In genomic region chr12:75978677-75979076, GRCh38 we compare ENCODE assay signal across 8 cellular contexts. TPM values are rescaled to one million over a fixed set of nuclear protein-coding genes. Genes with fewer than 3 reads are reported as not detected.
A peak's percentile ranks its signal among the peaks of the same experiment; 100 is the strongest.
DNase-seq lines count a peak whose midpoint lies in the region; ATAC-seq, FAIRE-seq and TF ChIP-seq lines count a peak whose summit lies in the region.

No MANE protein-coding gene starts in this region.

- H4K8ac ChIP-seq in IMR-90 (ENCODE audit: low read depth in 2 of 2, low read length in 2 of 2), result peak overlapping the region; percentile 96

- H3K27ac Mint-ChIP-seq in naive thymus-derived CD4-positive, alpha-beta T cell, result peak overlapping the region in 8 of 9 donors; percentile 41 to 90 (median 78)

- no CpG with 5 or more reads among the region's 3 CpGs for WGBS in IMR-90 (ENCODE audit: extremely low coverage in 2 of 2, insufficient read length in 1 of 2), 2 experiments
- WGBS in K562 (ENCODE audit: insufficient coverage, low coverage, missing lambda C conversion rate), result 52% methylated on average over 3 of the region's 3 CpGs

- H3K36me3 ChIP-seq in IMR-90 (ENCODE audit: control insufficient read depth, insufficient read depth, low read length), result no peaks in the 10 kb centered on the region
- H3K36me3 ChIP-seq in K562 (ENCODE audit: control insufficient read depth, insufficient read depth, low read length), result no peaks in the 10 kb centered on the region
- no peaks in the 10 kb centered on the region for H3K36me3 ChIP-seq in naive thymus-derived CD4-positive, alpha-beta T cell (ENCODE audit: control insufficient read depth in 2 of 3, insufficient read depth in 3 of 3, low read length in 3 of 3)

- ATAC-seq in IMR-90 (ENCODE audit: low read depth) (no peak), K562 (no peak), HG02970 (IDR thresholded peaks at IDR 0.05; ENCODE audit: low FRiP score, unreplicated experiment) (no peak), HG03135 (IDR thresholded peaks at IDR 0.05; ENCODE audit: unreplicated experiment) (no peak), HG02852 (IDR thresholded peaks at IDR 0.05; ENCODE audit: unreplicated experiment) (no peak)
- no peak for ATAC-seq in naive thymus-derived CD4-positive, alpha-beta T cell

- H3K9me3 ChIP-seq in IMR-90 (ENCODE audit: control insufficient read depth, insufficient read depth, low read length), result no peaks in the 10 kb centered on the region
- H3K9me3 ChIP-seq in K562 (replicated peaks; ENCODE audit: control insufficient read depth, insufficient read depth, low read depth, low read length), result no peaks in the 10 kb centered on the region
- H3K9me3 ChIP-seq in naive thymus-derived CD4-positive, alpha-beta T cell (ENCODE audit: control insufficient read depth in 2 of 3, low read length in 3 of 3), result no peaks in the 10 kb centered on the region

- peak overlapping the region; percentile 98 for H2BK120ac ChIP-seq in IMR-90 (ENCODE audit: low read depth, low read length)

- no peak for TF ChIP-seq EP300 in K562 (IDR thresholded peaks at IDR 0.05; ENCODE audit: low read length)

- in situ Hi-C loops in IMR-90 (cut with MboI; ENCODE audit: low sequenced_read_pairs) (no loop called here), K562 (cut with MboI) (no loop called here)

- H3K23ac ChIP-seq in IMR-90 (ENCODE audit: low read depth, low read length), result peak overlapping the region; percentile 99

- H3K9me1 ChIP-seq in IMR-90 (ENCODE audit: insufficient read depth, low read length) (peaks cover 19% of the 10 kb centered on the region), K562 (ENCODE audit: control insufficient read depth, insufficient read depth, low read length) (no peaks in the 10 kb centered on the region)

- H2BK20ac ChIP-seq in IMR-90 (ENCODE audit: low read depth, low read length), result peak overlapping the region; percentile 99

- H2AK5ac ChIP-seq in IMR-90 (ENCODE audit: low read depth, low read length), result peak overlapping the region; percentile 99

- H4K91ac ChIP-seq in IMR-90 (ENCODE audit: insufficient read depth, low read depth, low read length), result peak overlapping the region; percentile 100

- H3K36me3 Mint-ChIP-seq in naive thymus-derived CD4-positive, alpha-beta T cell, result peaks cover 0 to 3% (median 0%) of the 10 kb centered on the region in 5 donors

- no peaks in the 10 kb centered on the region for H3K79me2 ChIP-seq in K562 (ENCODE audit: control insufficient read depth, insufficient read depth, low read length)

- H3K4me1 ChIP-seq in IMR-90 (ENCODE audit: control insufficient read depth, insufficient read depth, low read length), result peaks cover 22% of the 10 kb centered on the region
- H3K4me1 ChIP-seq in K562 (replicated peaks in 1 of 2; ENCODE audit: control insufficient read depth in 2 of 2, insufficient read depth in 2 of 2, low read length in 2 of 2), result peaks cover 0 to 15% of the 10 kb centered on the region in 2 experiments; a peak in 3 of 5 replicates
- H3K4me1 ChIP-seq in naive thymus-derived CD4-positive, alpha-beta T cell (ENCODE audit: control insufficient read depth in 2 of 2, insufficient read depth in 2 of 2, low read length in 2 of 2), result peaks cover 15 to 26% of the 10 kb centered on the region in 2 donors

- peak overlapping the region; percentile 21 for H3K4me2 ChIP-seq in IMR-90 (ENCODE audit: low read depth, low read length)
- H3K4me2 ChIP-seq in K562 (ENCODE audit: insufficient read depth, low read length), result no peak overlapping the region

- H2BK15ac ChIP-seq in IMR-90 (ENCODE audit: low read depth, low read length), result peak overlapping the region; percentile 99

- H3K4ac ChIP-seq in IMR-90 (ENCODE audit: low read depth, low read length), result peak overlapping the region; percentile 98

- peak overlapping the region; percentile 97 for H3K14ac ChIP-seq in IMR-90 (replicated peaks; ENCODE audit: low read depth, low read length)

- TF ChIP-seq POLR2A in IMR-90 (IDR thresholded peaks at IDR 0.05; ENCODE audit: low read depth, low read length), result no peak
- no peak for TF ChIP-seq POLR2A in K562 (conservative IDR thresholded peaks at IDR 0.05)

- H3K4me1 Mint-ChIP-seq in naive thymus-derived CD4-positive, alpha-beta T cell, result peaks cover 21 to 63% (median 26%) of the 10 kb centered on the region in 7 donors

- POLR2A ChIA-PET in IMR-90 (lab: Charles Lee; ENCODE audit: unreplicated experiment), result interaction anchor here (0.6 kb wide), 1 partner anchor 333 kb away, joined by 4 read pairs; no protein-coding TSS in a partner anchor
- POLR2A ChIA-PET in K562 (lab: Yijun Ruan, JAX), result interaction anchor here (1.1 kb wide), 1 partner anchor 59 kb away, joined by 3 read pairs; no protein-coding TSS in a partner anchor
- POLR2A ChIA-PET in naive thymus-derived CD4-positive, alpha-beta T cell (lab: Charles Lee), result no interaction called here

- H2AFZ ChIP-seq in IMR-90 (replicated peaks; ENCODE audit: low read length, poor library complexity), result peak overlapping the region; percentile 0
- H2AFZ ChIP-seq in K562 (ENCODE audit: low read depth, low read length), result 0 out of 2 replicates have a peak overlapping the region, but pooled peaks have one; percentile 1

- peak overlapping the region; percentile 99 for H3K56ac ChIP-seq in IMR-90 (ENCODE audit: extremely low read depth, insufficient read depth, low read length)

- CTCF ChIA-PET in IMR-90 (lab: Yijun Ruan, JAX), result interaction anchor here (0.8 kb wide), 1 partner anchor 52 kb away, joined by 3 read pairs; no protein-coding TSS in a partner anchor
- CTCF ChIA-PET in K562 (lab: Yijun Ruan, JAX; ENCODE audit: low intra/inter-chr PET ratio), result no interaction called here
- CTCF ChIA-PET in naive thymus-derived CD4-positive, alpha-beta T cell (lab: Charles Lee), result no interaction called here

- H3K4me3 Mint-ChIP-seq in naive thymus-derived CD4-positive, alpha-beta T cell, result peak overlapping the region in 6 of 10 donors; percentile 28 to 82 (median 54)

- H3K4me3 ChIP-seq in IMR-90 (ENCODE audit: insufficient read depth, low read depth, low read length) (no peak overlapping the region), K562 (no peak overlapping the region)
- no peak overlapping the region for H3K4me3 ChIP-seq in naive thymus-derived CD4-positive, alpha-beta T cell (ENCODE audit: low read length)

- no peaks in the 10 kb centered on the region for H3K9me3 Mint-ChIP-seq in naive thymus-derived CD4-positive, alpha-beta T cell

- peak overlapping the region; percentile 100 for H3K18ac ChIP-seq in IMR-90 (ENCODE audit: low read depth, low read length)

- intact Hi-C loops in IMR-90 (cut with micrococcal nuclease) (loop anchor here (1.0 to 5.0 kb wide), 3 partner anchors 47 to 158 kb away; no protein-coding TSS in a partner anchor), K562 (cut with micrococcal nuclease) (no loop called here)
- intact Hi-C loops in naive thymus-derived CD4-positive, alpha-beta T cell (cut with micrococcal nuclease), result loop anchor here (1.0 to 10.0 kb wide), 16 partner anchors 16 to 786 kb away; partner anchors contain the start of genes KRR1 (in 2 of the 2), NAP1L1 (in 2 of the 2), OSBPL8 (in 2 of the 2) and PHLDA1 (in 2 of the 2)

- H3K9ac ChIP-seq in IMR-90 (ENCODE audit: low read depth, low read length) (peak overlapping the region; percentile 58), K562 (ENCODE audit: insufficient read depth in 1 of 2, low read depth in 2 of 2, low read length in 2 of 2) (no peak overlapping the region)

- H3K79me1 ChIP-seq in IMR-90 (ENCODE audit: low read depth in 1 of 2, low read length in 2 of 2), result peaks cover 8 to 36% of the 10 kb centered on the region in 2 experiments; a peak in 2 of 4 replicates

- BruUV-seq in IMR-90 (replicated peaks; lab: Mats Ljungman, UMichigan), result no TSS peak
- BruUV-seq in K562 (replicated peaks; lab: Mats Ljungman, UMichigan), result no TSS peak

- dilution Hi-C loops in IMR-90 (cut with HindIII; ENCODE audit: low sequenced_read_pairs, unreplicated experiment), result no loop called here

- H3K27ac ChIP-seq in 22Rv1 (peak overlapping the region; percentile 71), IMR-90 (ENCODE audit: insufficient read depth, low read length) (peak overlapping the region; percentile 99), K562 (ENCODE audit: extremely low read depth, low read depth, low read length) (no peak overlapping the region)
- peak overlapping the region; percentile 21 for H3K27ac ChIP-seq in naive thymus-derived CD4-positive, alpha-beta T cell (ENCODE audit: low read depth, low read length)

- H2BK5ac ChIP-seq in IMR-90 (ENCODE audit: low read depth, low read length, poor library complexity, severe bottlenecking), result peak overlapping the region; percentile 98

- peak overlapping the region; percentile 71 for H2AK9ac ChIP-seq in IMR-90 (replicated peaks; ENCODE audit: low read depth, low read length, poor library complexity)

- TF ChIP-seq CTCF in 22Rv1 (IDR thresholded peaks at IDR 0.05) (no peak), IMR-90 (conservative IDR thresholded peaks at IDR 0.05; ENCODE audit: low read depth, low read length) (no peak), K562 (IDR thresholded peaks at IDR 0.05 in 2 of 3, conservative IDR thresholded peaks at IDR 0.05 in 1 of 3; ENCODE audit: insufficient read depth in 2 of 3, low read depth in 1 of 3, low read length in 3 of 3) (no peak)

- H3K27me3 ChIP-seq in IMR-90 (ENCODE audit: control insufficient read depth, insufficient read depth, low read length), result no peaks in the 10 kb centered on the region
- peaks cover 0 to 4% of the 10 kb centered on the region in 2 experiments; a peak in 1 of 5 replicates for H3K27me3 ChIP-seq in K562 (ENCODE audit: control insufficient read depth in 2 of 2, insufficient read depth in 2 of 2, low read length in 2 of 2)
- no peaks in the 10 kb centered on the region for H3K27me3 ChIP-seq in naive thymus-derived CD4-positive, alpha-beta T cell (ENCODE audit: control insufficient read depth in 2 of 2, insufficient read depth in 2 of 2, low read length in 2 of 2)

- H3K27me3 Mint-ChIP-seq in naive thymus-derived CD4-positive, alpha-beta T cell, result no peaks in the 10 kb centered on the region

- H4K5ac ChIP-seq in IMR-90 (ENCODE audit: low read depth, low read length), result peak overlapping the region; percentile 99

- no peak for TF ChIP-seq RAD21 in IMR-90 (IDR thresholded peaks at IDR 0.05; ENCODE audit: low read length)
- no peak for TF ChIP-seq RAD21 in K562 (CRISPR knock-in tag; conservative IDR thresholded peaks at IDR 0.05 in 1 of 2, IDR thresholded peaks at IDR 0.05 in 1 of 2)

- FAIRE-seq in K562 (lab: Jason Lieb, UNC), result no peak

- DNase-seq in IMR-90 (no peak), K562 (ENCODE audit: extremely low read depth in 1 of 4, low spot score in 3 of 4) (no peak), NCI-H82 (lab: John Stamatoyannopoulos, UW) (no peak)
- DNase-seq in naive thymus-derived CD4-positive, alpha-beta T cell, result no peak

- H4K20me1 ChIP-seq in IMR-90 (ENCODE audit: insufficient read depth, low read length) (no peaks in the 10 kb centered on the region), K562 (replicated peaks; ENCODE audit: control insufficient read depth, insufficient read depth, low read length) (no peaks in the 10 kb centered on the region)

RNA-seq across cellular contexts. Expression of gene PHLDA1, which starts 52.9 kb away (rescaled TPM):
- 27.8 and 47.8 TPM in 2 replicates for total RNA-seq in IMR-90 (2012; rRNA removed)
- 28.9 and 32.4 TPM in 2 replicates for polyA plus RNA-seq in IMR-90 (2012; rRNA removed)
- 38.1 and 58.3 TPM in 2 replicates for polyA plus RNA-seq in IMR-90 (2012; cell fraction: cytosol; rRNA removed)
- 63.4 and 81.1 TPM in 2 replicates for polyA plus RNA-seq in IMR-90 (2012; cell fraction: nucleus; rRNA removed; ENCODE audit: low replicate concordance)
- 3.4 TPM in 2 replicates for total RNA-seq in K562 (2011; cell fraction: chromatin; rRNA removed; ENCODE audit: low replicate concordance)
- 2.1 and 4.5 TPM in 2 replicates for total RNA-seq in K562 (2011; cell fraction: nucleolus; rRNA removed)
- 3.4 and 6.9 TPM in 2 replicates for total RNA-seq in K562 (2011; cell fraction: nucleoplasm; rRNA removed)
- total RNA-seq in K562 (2014; rRNA removed), result 0.54 and 0.73 TPM in 2 replicates
- 0.51 and 0.80 TPM in 2 replicates for total RNA-seq in K562 (2014; rRNA removed; fragmentation: Illumina TruSeq; extraction: Trizol)
- total RNA-seq in K562 (2015; rRNA removed; fragmentation: Illumina TruSeq; extraction: Trizol), result 0.33 and 0.38 TPM in 2 replicates
- total RNA-seq in K562 (2021), result 0.81 and 1.6 TPM in 2 replicates
- 2.3 and 2.9 TPM in 2 replicates for polyA plus RNA-seq in K562 (2011; rRNA removed)
- 1.9 and 4.4 TPM in 2 replicates for polyA plus RNA-seq in K562 (2011; cell fraction: cytosol; rRNA removed)
- 2.0 and 3.7 TPM in 2 replicates for polyA plus RNA-seq in K562 (2011; cell fraction: nucleus; rRNA removed)
- 1.1 and 1.7 TPM in 2 replicates for polyA plus RNA-seq in K562 (2012)
- polyA plus RNA-seq in K562 (2014; fragmentation: Illumina TruSeq; extraction: Trizol), result 0.40 and 0.57 TPM in 2 replicates
- under 1 TPM; 0.15 to 0.56 TPM for polyA plus RNA-seq in K562 (2014; fragmentation: Nextera tagmentation; extraction: Ambion mirVana)
- 0.61 and 0.82 TPM in 2 replicates for polyA plus RNA-seq in K562 (2014; rRNA removed)
- polyA minus RNA-seq in K562 (2011; rRNA and poly(A)+ RNA removed), result 3.0 and 3.2 TPM in 2 replicates
- 2.9 and 4.0 TPM in 2 replicates for polyA minus RNA-seq in K562 (2011; cell fraction: cytosol; rRNA and poly(A)+ RNA removed)
- 4.7 and 6.1 TPM in 2 replicates for polyA minus RNA-seq in K562 (2011; cell fraction: nucleus; rRNA and poly(A)+ RNA removed)
- 10 to 100 TPM in 2 of 5 experiments, 1 to 10 TPM in 3; 1.1 to 25.1 (median 4.6) TPM for total RNA-seq in naive thymus-derived CD4-positive, alpha-beta T cell
- polyA plus RNA-seq in naive thymus-derived CD4-positive, alpha-beta T cell, result under 1 TPM; 0.20 to 0.29 TPM
